ENCODE assay signal across 21 cellular contexts in genomic region chr3:128310286-128311058, GRCh38.
DNase-seq lines count a peak whose midpoint lies in the region; ATAC-seq and TF ChIP-seq lines count a peak whose summit lies in the region.
"Had no signal": no experiment of that assay in that cellular context is flagged by ENCODE, and none has a peak within 500 bp of the region (broad histone marks: within the 10 kb centered on the region; RNA-seq: fewer than 3 reads in every experiment).

No MANE protein-coding gene starts in this region.

- H3K4me3 ChIP-seq in adrenal gland (no peak overlapping the region), upper lobe of right lung (no peak overlapping the region)
- H3K4me3 ChIP-seq: GM12878, Peyer's patch, SJSA1, upper lobe of left lung had no signal

- no peak for TF ChIP-seq POLR2A in adrenal gland (IDR thresholded peaks at IDR 0.05)

- H3K4me1 Mint-ChIP-seq in activated naive CD4-positive, alpha-beta T cell treated with anti-CD3 and anti-CD28 coated beads, Interleukin-2, amount 50 U/mL, for 24 hours = peaks cover 52% of the 10 kb centered on the region
- H3K4me1 Mint-ChIP-seq: B cell, nephron progenitor cell had no signal

- WGBS in adrenal gland, 4 donors = 40 to 59% (median 50%) methylated on average over 4 of the region's 4 CpGs

- H3K27ac Mint-ChIP-seq in activated naive CD4-positive, alpha-beta T cell treated with anti-CD3 and anti-CD28 coated beads, Interleukin-2, amount 50 U/mL, for 24 hours = peak overlapping the region; percentile 1
- H3K27ac Mint-ChIP-seq: activated T-cell treated with anti-CD3 and anti-CD28 coated beads, Interleukin-2, amount 50 U/mL, for 72 hours; B cell; nephron progenitor cell had no signal

- no peaks in the 10 kb centered on the region for H3K27me3 Mint-ChIP-seq in activated naive CD4-positive, alpha-beta T cell treated with anti-CD3 and anti-CD28 coated beads, Interleukin-2, amount 50 U/mL, for 24 hours
- H3K27me3 Mint-ChIP-seq: B cell; central memory CD8-positive, alpha-beta T cell had no signal

- TF ChIP-seq CTCF in adrenal gland (IDR thresholded peaks at IDR 0.05) (no peak), upper lobe of right lung (IDR thresholded peaks at IDR 0.05) (no peak)

- peaks cover 22% of the 10 kb centered on the region for H3K36me3 Mint-ChIP-seq in activated naive CD4-positive, alpha-beta T cell treated with anti-CD3 and anti-CD28 coated beads, Interleukin-2, amount 50 U/mL, for 24 hours

- no peaks in the 10 kb centered on the region for H3K9me3 Mint-ChIP-seq in activated naive CD4-positive, alpha-beta T cell treated with anti-CD3 and anti-CD28 coated beads, Interleukin-2, amount 50 U/mL, for 24 hours
- H3K9me3 Mint-ChIP-seq: activated T-cell treated with anti-CD3 and anti-CD28 coated beads, Interleukin-2, amount 50 U/mL, for 72 hours; central memory CD8-positive, alpha-beta T cell; nephron progenitor cell had no signal

- H3K9me3 ChIP-seq in adrenal gland (replicated peaks in 1 of 3) = no peaks in the 10 kb centered on the region
- H3K9me3 ChIP-seq in upper lobe of right lung = no peaks in the 10 kb centered on the region
- H3K9me3 ChIP-seq: Peyer's patch, SJSA1, upper lobe of left lung had no signal

- H3K27me3 ChIP-seq in adrenal gland (no peaks in the 10 kb centered on the region), upper lobe of right lung (no peaks in the 10 kb centered on the region)
- H3K27me3 ChIP-seq: Peyer's patch, SJSA1, upper lobe of left lung had no signal

- H3K4me1 ChIP-seq in adrenal gland (replicated peaks in 1 of 2) = peaks cover 0 to 13% of the 10 kb centered on the region in 2 donors
- H3K4me1 ChIP-seq in upper lobe of right lung = no peaks in the 10 kb centered on the region
- H3K4me1 ChIP-seq: Peyer's patch, SJSA1 had no signal

- no peak overlapping the region for H3K27ac ChIP-seq in adrenal gland
- H3K27ac ChIP-seq in upper lobe of right lung = no peak overlapping the region
- H3K27ac ChIP-seq: Peyer's patch, SJSA1 had no signal

- intact Hi-C loops in adrenal gland (cut with DNase I) (no loop called here), upper lobe of right lung (cut with DNase I) (no loop called here)

- H3K36me3 ChIP-seq in adrenal gland (replicated peaks in 1 of 2) (no peaks in the 10 kb centered on the region), upper lobe of right lung (no peaks in the 10 kb centered on the region)
- H3K36me3 ChIP-seq: Peyer's patch, SJSA1 had no signal

- H3K4me3 Mint-ChIP-seq in activated naive CD4-positive, alpha-beta T cell treated with anti-CD3 and anti-CD28 coated beads, Interleukin-2, amount 50 U/mL, for 24 hours = no peak overlapping the region
- H3K4me3 Mint-ChIP-seq: activated T-cell treated with anti-CD3 and anti-CD28 coated beads, Interleukin-2, amount 50 U/mL, for 72 hours; B cell; central memory CD8-positive, alpha-beta T cell; nephron progenitor cell had no signal

- peak; percentile 9 for ATAC-seq in upper lobe of right lung
- ATAC-seq: activated CD4-positive, CD25-positive, alpha-beta regulatory T cell treated with anti-CD3 and anti-CD28 coated beads, Interleukin-2, amount 50 U/mL, for 24 hours; activated T-cell treated with anti-CD3 and anti-CD28 coated beads, Interleukin-2, amount 50 U/mL, for 72 hours; GM12878 had no signal

- DNase-seq in activated naive CD4-positive, alpha-beta T cell (lab: John Stamatoyannopoulos, UW) = no peak
- DNase-seq in adrenal gland (peak in 5 of 7 donors; percentile 7 to 38 (median 30)), islet precursor cell (peak; percentile 29), upper lobe of right lung (no peak), SIG-M5 treated with dmso at 0.1 percent for 504 hours (lab: John Stamatoyannopoulos, UW; ENCODE audit: unreplicated experiment) (no peak), cerebellar nuclear complex (lab: John Stamatoyannopoulos, UW) (no peak)
- no peak for DNase-seq in central memory CD4-positive, alpha-beta T cell
- DNase-seq: activated naive CD4-positive, alpha-beta T cell treated with anti-CD3 and anti-CD28 coated beads, Interleukin-2, amount 50 U/mL, for 16 hours; activated T-cell treated with anti-CD3 and anti-CD28 coated beads, Interleukin-2, amount 50 U/mL, for 72 hours; NCI-H510A; nephron progenitor cell; stimulated activated CD4-positive, alpha-beta T cell treated with anti-CD3 and anti-CD28 coated beads, Interleukin-15, amount 100 ng/mL, for 24 hours; T-helper 1 cell had no signal

Comparison
In these comparisons a context has a peak if more than half of its experiments do, and no peak if none do; other contexts are left out.
1. DNase-seq: peak in adrenal gland (5 of 7) and islet precursor cell (single experiment); none in activated naive CD4-positive, alpha-beta T cell (0 of 4), upper lobe of right lung (single experiment), SIG-M5 treated with dmso at 0.1 percent for 504 hours (single experiment), cerebellar nuclear complex (0 of 2) and central memory CD4-positive, alpha-beta T cell (single experiment).